In the genomic region with DNA sequence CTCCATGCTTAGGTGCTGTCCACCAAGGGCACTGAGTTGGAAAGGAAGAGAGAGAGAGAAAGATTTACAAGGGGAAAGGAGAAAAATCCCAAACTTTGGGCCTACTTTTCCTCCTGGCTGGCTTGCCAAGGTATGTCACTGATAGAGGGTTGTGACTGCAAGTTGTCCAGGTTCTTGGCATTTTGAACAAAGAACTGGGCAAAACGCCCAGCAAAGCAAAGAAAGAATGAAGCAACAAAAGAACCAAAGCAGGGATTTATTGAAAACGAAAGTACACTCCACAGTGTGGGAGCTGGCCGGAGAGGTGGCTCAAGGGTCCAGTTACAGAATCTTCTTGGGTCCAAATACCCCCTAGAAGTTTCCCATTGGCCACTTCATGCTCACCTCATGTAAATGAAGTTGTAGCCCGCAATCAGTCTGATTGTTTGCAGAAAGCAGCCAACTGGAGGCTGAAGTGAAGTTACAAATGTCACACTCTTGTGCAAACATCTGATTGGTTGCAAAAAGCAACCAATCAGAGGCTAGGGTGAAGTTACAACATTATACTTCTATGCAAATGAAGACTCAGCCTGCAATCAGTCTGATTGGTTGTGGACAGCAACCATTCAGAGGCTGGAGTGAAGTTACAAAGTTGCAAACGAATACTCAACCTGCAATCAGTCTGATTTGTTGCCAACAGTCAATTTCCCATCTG, we compare ENCODE assay signal across 18 cellular contexts.
A peak's percentile ranks its signal among the peaks of the same experiment; 100 is the strongest.
DNase-seq lines count a peak whose midpoint lies in the region; ATAC-seq and TF ChIP-seq lines count a peak whose summit lies in the region.
"Had no signal": no experiment of that assay in that cellular context is flagged by ENCODE, and none has a peak within 500 bp of the region (broad histone marks: within the 10 kb centered on the region; RNA-seq: fewer than 3 reads in every experiment).

No MANE protein-coding gene starts in this region.

- no peaks in the 10 kb centered on the region for H3K27me3 ChIP-seq in A673 (replicated peaks; ENCODE audit: insufficient read depth, low read depth, low read length, poor library complexity)
- no peaks in the 10 kb centered on the region for H3K27me3 ChIP-seq in colonic mucosa
- H3K27me3 ChIP-seq: body of pancreas, gastroesophageal sphincter, tibial nerve had no signal

- H3K4me3 ChIP-seq in A673 (ENCODE audit: low read depth, low read length, poor library complexity, severe bottlenecking) (no peak overlapping the region), colonic mucosa (no peak overlapping the region)
- H3K4me3 ChIP-seq: body of pancreas, gastroesophageal sphincter, tibial nerve had no signal

- no peaks in the 10 kb centered on the region for H3K36me3 ChIP-seq in A673 (ENCODE audit: insufficient read depth, low read length, poor library complexity, severe bottlenecking)
- no peaks in the 10 kb centered on the region for H3K36me3 ChIP-seq in colonic mucosa
- H3K36me3 ChIP-seq: gastroesophageal sphincter, tibial nerve had no signal

- CTCF ChIA-PET in A673 (lab: Charles Lee): no interaction called here

- H3K9me3 ChIP-seq in A673 (ENCODE audit: low read depth, low read length, poor library complexity, severe bottlenecking): no peaks in the 10 kb centered on the region
- H3K9me3 ChIP-seq in colonic mucosa: no peaks in the 10 kb centered on the region
- H3K9me3 ChIP-seq: body of pancreas, gastroesophageal sphincter, tibial nerve had no signal

- POLR2A ChIA-PET in A673 (lab: Charles Lee; ENCODE audit: low non-redundant PET): no interaction called here

- H3K9ac ChIP-seq in colonic mucosa (ENCODE audit: low read depth in 2 of 2, low read length in 2 of 2): no peak overlapping the region

- no TSS peak for BruUV-seq in A673 (replicated peaks; lab: Mats Ljungman, UMichigan)

- no peak overlapping the region for H3K27ac ChIP-seq in A673 (ENCODE audit: low read depth, low read length, poor library complexity, severe bottlenecking)
- H3K27ac ChIP-seq in colonic mucosa: no peak overlapping the region
- H3K27ac ChIP-seq: body of pancreas, gastroesophageal sphincter, tibial nerve had no signal

- DNase-seq in A673 (ENCODE audit: low spot score) (peak; percentile 37), HFFc6 (no peak), globus pallidus (ENCODE audit: low spot score) (peak; percentile 11), NCI-H1417 treated with DMSO at 0.1 percent for 48 hours (lab: John Stamatoyannopoulos, UW) (no peak), colonic mucosa (no peak)
- no peak for DNase-seq in stimulated activated CD4-positive, alpha-beta T cell treated with anti-CD3 and anti-CD28 coated beads, Interleukin-2, amount 100 ng/mL, for 24 hours
- DNase-seq in stimulated activated naive CD4-positive, alpha-beta T cell treated with Interleukin-2 at 50 U/mL for 16 hours (lab: John Stamatoyannopoulos, UW): no peak
- DNase-seq: activated CD8-positive, alpha-beta T cell treated with anti-CD3 and anti-CD28 coated beads for 36 hours; effector memory CD8-positive, alpha-beta T cell; immature natural killer cell; NCI-H146; NK-92 treated with Interleukin-12 subunit alpha and Interleukin-12 subunit beta, amount 100 ng/mL, for 24 hours had no signal

- no peak for TF ChIP-seq CTCF in A673 (conservative IDR thresholded peaks at IDR 0.05; ENCODE audit: low read depth, low read length)
- no peak for TF ChIP-seq CTCF in HFFc6 (IDR thresholded peaks at IDR 0.05)
- TF ChIP-seq CTCF in colonic mucosa (IDR thresholded peaks at IDR 0.05): no peak

- no peaks in the 10 kb centered on the region for H3K36me3 Mint-ChIP-seq in HFFc6 (ENCODE audit: low read depth)
- H3K36me3 Mint-ChIP-seq: immature natural killer cell had no signal

- H3K4me3 Mint-ChIP-seq in HFFc6: peak overlapping the region; percentile 88
- H3K4me3 Mint-ChIP-seq: activated CD8-positive, alpha-beta T cell treated with anti-CD3 and anti-CD28 coated beads for 36 hours; B cell; effector memory CD8-positive, alpha-beta T cell; immature natural killer cell had no signal

- no peaks in the 10 kb centered on the region for H3K9me3 Mint-ChIP-seq in HFFc6
- H3K9me3 Mint-ChIP-seq: activated CD8-positive, alpha-beta T cell treated with anti-CD3 and anti-CD28 coated beads for 36 hours; effector memory CD8-positive, alpha-beta T cell had no signal

- peak; percentile 54; the same call in 2 of the 3 replicates for ATAC-seq in SK-N-SH treated with all-trans-retinoic acid at 6 μM for 48 hours
- ATAC-seq: activated CD8-positive, alpha-beta T cell treated with anti-CD3 and anti-CD28 coated beads for 36 hours; body of pancreas; effector memory CD8-positive, alpha-beta T cell; gastroesophageal sphincter had no signal

- H3K4me1 Mint-ChIP-seq in HFFc6 (ENCODE audit: low read depth): peaks cover 14% of the 10 kb centered on the region; the same call in 1 of the 2 replicates
- H3K4me1 Mint-ChIP-seq: B cell, immature natural killer cell had no signal

- H3K27me3 Mint-ChIP-seq in HFFc6 (ENCODE audit: insufficient read depth): 0 out of 2 replicates have a peak, but pooled peaks cover 1% of the 10 kb centered on the region
- H3K27me3 Mint-ChIP-seq: activated CD8-positive, alpha-beta T cell treated with anti-CD3 and anti-CD28 coated beads for 36 hours; progenitor cell of endocrine pancreas had no signal

- H3K4me1 ChIP-seq in A673 (ENCODE audit: insufficient read depth, low read length, poor library complexity, severe bottlenecking) (no peaks in the 10 kb centered on the region), colonic mucosa (no peaks in the 10 kb centered on the region)
- H3K4me1 ChIP-seq: body of pancreas, tibial nerve had no signal

- H3K27ac Mint-ChIP-seq in HFFc6: no peak overlapping the region
- H3K27ac Mint-ChIP-seq: activated CD8-positive, alpha-beta T cell treated with anti-CD3 and anti-CD28 coated beads for 36 hours; B cell; effector memory CD8-positive, alpha-beta T cell; immature natural killer cell; progenitor cell of endocrine pancreas had no signal

- intact Hi-C loops in A673 (cut with micrococcal nuclease; ENCODE audit: unreplicated experiment) (no loop called here), colonic mucosa (cut with DNase I) (no loop called here)

TF ChIP-seq in SK-N-SH treated with all-trans-retinoic acid at 6 μM for 48 hours, 23 proteins besides CTCF, POLR2A, EP300 and RAD21 (continues in another document):
- TF ChIP-seq, protein P1, sequence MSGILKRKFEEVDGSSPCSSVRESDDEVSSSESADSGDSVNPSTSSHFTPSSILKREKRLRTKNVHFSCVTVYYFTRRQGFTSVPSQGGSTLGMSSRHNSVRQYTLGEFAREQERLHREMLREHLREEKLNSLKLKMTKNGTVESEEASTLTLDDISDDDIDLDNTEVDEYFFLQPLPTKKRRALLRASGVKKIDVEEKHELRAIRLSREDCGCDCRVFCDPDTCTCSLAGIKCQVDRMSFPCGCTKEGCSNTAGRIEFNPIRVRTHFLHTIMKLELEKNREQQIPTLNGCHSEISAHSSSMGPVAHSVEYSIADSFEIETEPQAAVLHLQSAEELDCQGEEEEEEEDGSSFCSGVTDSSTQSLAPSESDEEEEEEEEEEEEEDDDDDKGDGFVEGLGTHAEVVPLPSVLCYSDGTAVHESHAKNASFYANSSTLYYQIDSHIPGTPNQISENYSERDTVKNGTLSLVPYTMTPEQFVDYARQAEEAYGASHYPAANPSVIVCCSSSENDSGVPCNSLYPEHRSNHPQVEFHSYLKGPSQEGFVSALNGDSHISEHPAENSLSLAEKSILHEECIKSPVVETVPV (CRISPR knock-in tag; IDR thresholded peaks at IDR 0.05): no peak
- TF ChIP-seq GLIS3 (CRISPR knock-in tag; IDR thresholded peaks at IDR 0.05) (no peak), ZNF8 (CRISPR knock-in tag; IDR thresholded peaks at IDR 0.05) (no peak), ZFP3 (CRISPR knock-in tag; IDR thresholded peaks at IDR 0.05) (no peak), OSR1 (CRISPR knock-in tag; IDR thresholded peaks at IDR 0.05) (no peak), ESRRG (CRISPR knock-in tag; IDR thresholded peaks at IDR 0.05) (no peak), BACH2 (CRISPR knock-in tag; IDR thresholded peaks at IDR 0.05; ENCODE audit: borderline replicate concordance) (no peak), ISL1 (CRISPR knock-in tag; IDR thresholded peaks at IDR 0.05) (no peak), ZC3H10 (CRISPR knock-in tag; IDR thresholded peaks at IDR 0.05) (no peak), ZNF70 (CRISPR knock-in tag; IDR thresholded peaks at IDR 0.05) (no peak), RARB (CRISPR knock-in tag; IDR thresholded peaks at IDR 0.05) (no peak), TCF4 (CRISPR knock-in tag; IDR thresholded peaks at IDR 0.05; ENCODE audit: borderline replicate concordance) (no peak)
- TF ChIP-seq, protein P2, sequence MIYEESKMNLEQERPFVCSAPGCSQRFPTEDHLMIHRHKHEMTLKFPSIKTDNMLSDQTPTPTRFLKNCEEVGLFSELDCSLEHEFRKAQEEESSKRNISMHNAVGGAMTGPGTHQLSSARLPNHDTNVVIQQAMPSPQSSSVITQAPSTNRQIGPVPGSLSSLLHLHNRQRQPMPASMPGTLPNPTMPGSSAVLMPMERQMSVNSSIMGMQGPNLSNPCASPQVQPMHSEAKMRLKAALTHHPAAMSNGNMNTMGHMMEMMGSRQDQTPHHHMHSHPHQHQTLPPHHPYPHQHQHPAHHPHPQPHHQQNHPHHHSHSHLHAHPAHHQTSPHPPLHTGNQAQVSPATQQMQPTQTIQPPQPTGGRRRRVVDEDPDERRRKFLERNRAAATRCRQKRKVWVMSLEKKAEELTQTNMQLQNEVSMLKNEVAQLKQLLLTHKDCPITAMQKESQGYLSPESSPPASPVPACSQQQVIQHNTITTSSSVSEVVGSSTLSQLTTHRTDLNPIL (CRISPR knock-in tag; IDR thresholded peaks at IDR 0.05; ENCODE audit: low read depth): no peak

Comparison
In these comparisons a context has a peak if more than half of its experiments do, and no peak if none do; other contexts are left out.
1. DNase-seq: peak in A673 (single experiment) and globus pallidus (single experiment); none in HFFc6 (single experiment), stimulated activated CD4-positive, alpha-beta T cell treated with anti-CD3 and anti-CD28 coated beads, Interleukin-2, amount 100 ng/mL, for 24 hours (0 of 2), NCI-H1417 treated with DMSO at 0.1 percent for 48 hours (single experiment), stimulated activated naive CD4-positive, alpha-beta T cell treated with Interleukin-2 at 50 U/mL for 16 hours (single experiment) and colonic mucosa (single experiment).